3 cellular contexts compared by ENCODE assay signal in the genomic region with DNA sequence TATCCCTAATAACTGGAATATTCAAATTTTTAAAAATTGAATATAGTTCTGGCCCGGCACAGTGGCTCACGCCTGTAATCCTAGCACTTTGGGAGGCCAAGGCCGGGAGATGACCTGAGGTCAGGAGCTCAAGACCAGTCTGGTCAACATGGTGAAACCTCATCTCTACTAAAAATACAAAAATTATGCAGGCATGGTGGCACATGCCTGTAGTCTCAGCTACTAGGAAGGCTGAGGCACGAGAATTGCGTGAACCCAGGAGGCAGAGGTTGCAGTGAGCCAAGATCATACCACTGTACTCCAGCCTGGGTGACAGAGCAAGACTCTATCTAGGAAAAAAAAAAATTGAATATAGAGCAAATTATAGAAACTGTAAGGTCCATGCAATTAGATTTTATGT. TPM values are rescaled to one million over a fixed set of nuclear protein-coding genes. Genes with fewer than 3 reads are reported as not detected.
"Had no signal": no experiment of that assay in that cellular context is flagged by ENCODE, and none has a peak within 500 bp of the region (broad histone marks: within the 10 kb centered on the region; RNA-seq: fewer than 3 reads in every experiment).

No MANE protein-coding gene starts in this region.

RNA-seq across cellular contexts. Expression of gene DAPP1, which starts 13.4 kb away (rescaled TPM):
- total RNA-seq: HepG2, HT1080, IMR-90 had no signal
- polyA plus RNA-seq: HepG2, IMR-90 had no signal
